10 cellular contexts compared by ENCODE assay signal in the genomic region with DNA sequence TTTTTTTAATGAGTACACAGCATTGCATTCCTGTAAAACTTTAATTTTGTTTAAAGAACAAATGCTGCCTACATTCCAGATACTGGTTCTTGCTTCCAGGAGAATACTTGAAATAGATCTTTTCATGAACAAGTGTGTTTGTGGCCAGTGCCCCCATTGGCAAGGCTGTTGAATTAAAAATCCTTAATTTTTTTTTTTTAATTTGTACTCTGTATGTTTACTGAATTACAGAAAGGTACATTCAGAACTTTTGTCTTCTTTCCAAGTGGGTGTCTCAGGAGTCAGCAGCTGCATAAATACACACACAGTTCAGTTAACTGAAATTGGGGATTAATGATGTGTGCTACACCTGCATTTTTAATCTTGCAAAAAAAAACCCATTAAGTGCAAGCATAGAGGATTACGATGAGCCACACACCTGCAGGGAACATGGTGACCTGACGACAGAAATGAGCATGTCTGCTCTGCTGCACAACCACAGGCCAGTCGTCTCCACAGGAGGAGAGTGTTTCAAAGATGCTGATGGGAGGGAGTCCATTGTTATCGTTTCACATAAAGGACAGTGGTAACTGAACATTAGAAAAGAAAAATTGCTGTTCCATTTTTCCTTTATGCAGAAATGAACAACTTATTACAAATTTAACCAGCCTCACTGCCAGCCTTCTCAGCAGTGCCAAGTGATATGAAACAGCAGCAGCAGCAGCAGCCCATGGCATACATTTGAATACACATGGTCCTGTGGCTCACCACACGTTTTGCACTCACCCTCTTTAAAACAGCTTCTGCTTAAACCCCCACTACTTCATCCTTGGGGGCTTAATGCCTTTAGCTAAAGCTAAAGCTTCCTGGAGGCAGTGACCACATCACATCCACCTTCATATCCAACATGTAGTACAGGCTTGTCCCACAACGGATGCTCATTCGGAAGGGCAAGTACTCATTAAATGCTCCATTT.
A peak's percentile ranks its signal among the peaks of the same experiment; 100 is the strongest.
DNase-seq lines count a peak whose midpoint lies in the region; ATAC-seq and TF ChIP-seq lines count a peak whose summit lies in the region.
"Had no signal": no experiment of that assay in that cellular context is flagged by ENCODE, and none has a peak within 500 bp of the region (broad histone marks: within the 10 kb centered on the region; RNA-seq: fewer than 3 reads in every experiment).

No MANE protein-coding gene starts in this region.

- H2BK120ac ChIP-seq in trophoblast cell (ENCODE audit: insufficient read depth, low read length, poor library complexity): no peak overlapping the region

- H2BK5ac ChIP-seq in trophoblast cell (ENCODE audit: low read depth, low read length, poor library complexity): no peak overlapping the region

- no peaks in the 10 kb centered on the region for H3K79me1 ChIP-seq in trophoblast cell (ENCODE audit: low read length)

- H3K27ac ChIP-seq in lung (ENCODE audit: low read depth in 1 of 2, low read length in 1 of 2): peak overlapping the region in 1 of 2 donors; percentile 51
- no peak overlapping the region for H3K27ac ChIP-seq in trophoblast cell (ENCODE audit: low read depth, low read length)
- H3K27ac ChIP-seq in hepatocyte: no peak overlapping the region

- no peak overlapping the region for H3K18ac ChIP-seq in trophoblast cell (ENCODE audit: low read length)

- no peak overlapping the region for H3K4ac ChIP-seq in trophoblast cell (ENCODE audit: low read depth, low read length)

- H3K79me2 ChIP-seq in trophoblast cell (ENCODE audit: control insufficient read depth, insufficient read depth, low read length, poor library complexity) (no peaks in the 10 kb centered on the region), hepatocyte (no peaks in the 10 kb centered on the region)

- H2AK5ac ChIP-seq in trophoblast cell (ENCODE audit: low read length): no peak overlapping the region

- no peak overlapping the region for H3K4me2 ChIP-seq in trophoblast cell (ENCODE audit: low read length)
- H3K4me2 ChIP-seq in hepatocyte: no peak overlapping the region

- H3K36me3 ChIP-seq in lung (ENCODE audit: control insufficient read depth in 2 of 2, insufficient read depth in 2 of 2, low read length in 2 of 2) (no peaks in the 10 kb centered on the region), trophoblast cell (ENCODE audit: control insufficient read depth in 1 of 2, insufficient read depth in 2 of 2, low read length in 2 of 2) (no peaks in the 10 kb centered on the region), hepatocyte (replicated peaks; ENCODE audit: insufficient read depth, low read depth) (no peaks in the 10 kb centered on the region)

- H3K9me3 ChIP-seq in lung (ENCODE audit: control insufficient read depth in 2 of 2, insufficient read depth in 1 of 2, low read length in 1 of 2): peaks cover 0 to 5% of the 10 kb centered on the region in 2 donors
- H3K9me3 ChIP-seq in trophoblast cell (ENCODE audit: insufficient read depth, low read depth, low read length): no peaks in the 10 kb centered on the region
- no peaks in the 10 kb centered on the region for H3K9me3 ChIP-seq in hepatocyte (ENCODE audit: low read depth)

- ATAC-seq in GM19023 (IDR thresholded peaks at IDR 0.05; ENCODE audit: unreplicated experiment) (peak; percentile 63), HG02870 (IDR thresholded peaks at IDR 0.05; ENCODE audit: unreplicated experiment) (peak; percentile 38), lung (ENCODE audit: insufficient read depth, low FRiP score) (peak; percentile 37)

- no peak overlapping the region for H3K23ac ChIP-seq in trophoblast cell (ENCODE audit: low read length)

- no peak for TF ChIP-seq CTCF in lung (IDR thresholded peaks at IDR 0.05; ENCODE audit: control extremely low read depth, extremely low read depth)
- TF ChIP-seq CTCF in hepatocyte (IDR thresholded peaks at IDR 0.05; ENCODE audit: poor library complexity): no peak

- H4K8ac ChIP-seq in trophoblast cell (ENCODE audit: low read depth, low read length): no peak overlapping the region

- H3K4me3 ChIP-seq in lung (no peak overlapping the region), trophoblast cell (ENCODE audit: low read depth, low read length) (no peak overlapping the region), hepatocyte (no peak overlapping the region)

- no peaks in the 10 kb centered on the region for H4K20me1 ChIP-seq in hepatocyte (ENCODE audit: insufficient read depth, poor library complexity, severe bottlenecking)

- H3K4me1 ChIP-seq in lung (ENCODE audit: control insufficient read depth in 2 of 2, insufficient read depth in 2 of 2, low read length in 2 of 2): peaks cover 0 to 7% of the 10 kb centered on the region in 2 donors
- peaks cover 0 to 6% of the 10 kb centered on the region in 2 experiments for H3K4me1 ChIP-seq in trophoblast cell (ENCODE audit: control insufficient read depth in 1 of 2, insufficient read depth in 2 of 2, low read length in 2 of 2)
- H3K4me1 ChIP-seq in hepatocyte (ENCODE audit: insufficient read depth): no peaks in the 10 kb centered on the region

- 69 to 82% methylated on average over 7 of the region's 7 CpGs for WGBS in lung, 2 donors
- no CpG with 5 or more reads among the region's 7 CpGs for WGBS in trophoblast cell (ENCODE audit: extremely low coverage, insufficient coverage, insufficient read length)
- WGBS in hepatocyte (ENCODE audit: low lambda C conversion rate, missing lambda C conversion rate): 83% methylated on average over 7 of the region's 7 CpGs

- no peak overlapping the region for H2BK12ac ChIP-seq in trophoblast cell (ENCODE audit: low read length)

- no peak overlapping the region for H3K9ac ChIP-seq in trophoblast cell (ENCODE audit: low read length)

- H3K27me3 ChIP-seq in lung (ENCODE audit: control insufficient read depth, insufficient read depth): no peaks in the 10 kb centered on the region
- H3K27me3 ChIP-seq in trophoblast cell (ENCODE audit: insufficient read depth, low read length): no peaks in the 10 kb centered on the region
- H3K27me3 ChIP-seq in hepatocyte: no peaks in the 10 kb centered on the region

- no peak overlapping the region for H4K91ac ChIP-seq in trophoblast cell (ENCODE audit: low read depth, low read length)

- no peak overlapping the region for H3K14ac ChIP-seq in trophoblast cell (ENCODE audit: low read length)

- H2AFZ ChIP-seq in trophoblast cell (ENCODE audit: insufficient read depth, low read length, poor library complexity): no peak overlapping the region
- no peak overlapping the region for H2AFZ ChIP-seq in hepatocyte

- H3K9me2 ChIP-seq in hepatocyte (replicated peaks; ENCODE audit: insufficient read depth): no peaks in the 10 kb centered on the region

- peak; percentile 36 to 43 for DNase-seq in NCI-H1930 (lab: John Stamatoyannopoulos, UW)
- DNase-seq in lung (ENCODE audit: low spot score): no peak
- no peak for DNase-seq in trophoblast cell
- no peak for DNase-seq in islet precursor cell
- DNase-seq in activated CD4-positive, alpha-beta T cell treated with anti-CD3 and anti-CD28 coated beads for 1 hour: no peak
- DNase-seq in hepatocyte (ENCODE audit: low spot score): no peak
- DNase-seq: endodermal cell, Kasumi-1 had no signal

- no peak overlapping the region for H4K12ac ChIP-seq in trophoblast cell (ENCODE audit: low read depth, low read length)

Comparison
In these comparisons a context has a peak if more than half of its experiments do, and no peak if none do; other contexts are left out.
1. DNase-seq: peak in NCI-H1930 (2 of 2); none in lung (single experiment), trophoblast cell (0 of 2), islet precursor cell (single experiment), activated CD4-positive, alpha-beta T cell treated with anti-CD3 and anti-CD28 coated beads for 1 hour (single experiment) and hepatocyte (single experiment).
2. Peak in every context shown above with its lines, with median percentiles within 50 percentile points of each other: ATAC-seq.